In the genomic region with DNA sequence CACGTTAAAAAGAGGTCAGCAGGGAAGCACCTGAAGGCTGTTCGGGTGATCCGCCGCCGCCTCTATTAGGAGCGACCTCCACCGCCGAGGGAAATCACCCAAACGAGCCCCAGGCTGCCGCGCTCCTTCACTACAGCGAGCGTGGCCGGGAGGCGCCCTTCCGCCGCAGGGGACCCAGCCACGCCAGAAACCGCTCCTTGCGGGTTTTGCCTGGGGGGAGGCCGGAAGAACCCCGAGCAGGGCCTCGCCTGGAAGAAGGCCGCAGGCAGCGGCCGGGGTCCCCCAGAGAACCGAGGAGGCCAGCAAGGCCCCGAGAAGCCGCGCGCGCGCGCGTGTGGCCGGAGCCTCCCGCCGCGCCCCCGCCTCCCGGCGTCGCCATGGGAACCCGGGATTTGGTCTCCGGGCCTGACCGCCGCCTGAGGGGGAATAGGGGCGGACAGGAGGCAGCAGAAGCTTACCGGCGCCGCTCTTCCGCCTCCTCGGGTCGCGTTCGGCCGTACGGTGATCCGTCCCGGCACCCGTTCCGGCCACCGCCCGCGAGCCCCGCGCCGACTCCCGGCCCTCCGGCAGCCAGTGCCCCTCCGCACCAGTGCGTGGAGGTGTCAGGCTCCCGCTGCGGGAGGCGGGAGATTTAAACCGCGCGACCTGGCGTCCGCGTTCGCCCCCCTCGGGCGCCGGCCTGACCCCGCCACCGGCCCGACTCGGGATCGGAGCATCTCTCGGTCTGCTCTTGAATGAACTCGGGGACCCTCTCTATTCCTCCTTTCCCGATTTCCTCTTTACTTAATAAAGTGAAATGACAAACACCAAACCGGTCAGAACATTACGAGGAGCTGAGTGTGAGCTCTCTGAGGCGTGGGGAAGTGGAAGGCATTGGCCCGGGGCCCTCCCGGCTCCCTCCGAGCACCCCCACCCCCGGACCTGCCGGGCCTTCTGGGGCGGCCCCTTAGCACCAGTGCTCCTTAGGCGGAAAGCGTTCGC, we compare ENCODE assay signal across 1 cellular context.
A peak's percentile ranks its signal among the peaks of the same experiment; 100 is the strongest.
TF ChIP-seq lines count a peak whose summit lies in the region.

Gene ICA1L, minus strand, starts transcription at position 606 of the 981 bp plus-strand sequence. CDS start 42,757 bp downstream, outside the sequence.

TF ChIP-seq in GM12878, 131 proteins besides CTCF, POLR2A, EP300 and RAD21 (continued from another document):
- TF ChIP-seq MEF2A (IDR thresholded peaks at IDR 0.05; ENCODE audit: insufficient read depth, low read depth, low read length) (no peak), CBX3 (IDR thresholded peaks at IDR 0.05; ENCODE audit: borderline replicate concordance, low read depth) (no peak), KDM1A (IDR thresholded peaks at IDR 0.05; ENCODE audit: borderline replicate concordance) (no peak), SMARCA5 (IDR thresholded peaks at IDR 0.05) (no peak), NBN (IDR thresholded peaks at IDR 0.05) (no peak), CHD4 (IDR thresholded peaks at IDR 0.05) (no peak), NR2F1 (conservative IDR thresholded peaks at IDR 0.05) (no peak; the same call in 1 of the 2 replicates), ELK1 (IDR thresholded peaks at IDR 0.05; ENCODE audit: low read depth, low read length) (no peak), PAX5 (IDR thresholded peaks at IDR 0.05; ENCODE audit: borderline replicate concordance, low read depth, low read length) (0 out of 2 replicates have a peak, but pooled peaks have one; percentile 14), MLLT1 (IDR thresholded peaks at IDR 0.05) (no peak), ZNF217 (IDR thresholded peaks at IDR 0.05) (no peak), BMI1 (IDR thresholded peaks at IDR 0.05; ENCODE audit: borderline replicate concordance) (peak; percentile 79), CREB1 (IDR thresholded peaks at IDR 0.05; ENCODE audit: low read depth) (no peak), ZNF24 (IDR thresholded peaks at IDR 0.05) (no peak), BCLAF1 (IDR thresholded peaks at IDR 0.05) (no peak)
- TF ChIP-seq, protein P1, sequence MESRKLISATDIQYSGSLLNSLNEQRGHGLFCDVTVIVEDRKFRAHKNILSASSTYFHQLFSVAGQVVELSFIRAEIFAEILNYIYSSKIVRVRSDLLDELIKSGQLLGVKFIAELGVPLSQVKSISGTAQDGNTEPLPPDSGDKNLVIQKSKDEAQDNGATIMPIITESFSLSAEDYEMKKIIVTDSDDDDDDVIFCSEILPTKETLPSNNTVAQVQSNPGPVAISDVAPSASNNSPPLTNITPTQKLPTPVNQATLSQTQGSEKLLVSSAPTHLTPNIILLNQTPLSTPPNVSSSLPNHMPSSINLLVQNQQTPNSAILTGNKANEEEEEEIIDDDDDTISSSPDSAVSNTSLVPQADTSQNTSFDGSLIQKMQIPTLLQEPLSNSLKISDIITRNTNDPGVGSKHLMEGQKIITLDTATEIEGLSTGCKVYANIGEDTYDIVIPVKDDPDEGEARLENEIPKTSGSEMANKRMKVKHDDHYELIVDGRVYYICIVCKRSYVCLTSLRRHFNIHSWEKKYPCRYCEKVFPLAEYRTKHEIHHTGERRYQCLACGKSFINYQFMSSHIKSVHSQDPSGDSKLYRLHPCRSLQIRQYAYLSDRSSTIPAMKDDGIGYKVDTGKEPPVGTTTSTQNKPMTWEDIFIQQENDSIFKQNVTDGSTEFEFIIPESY (IDR thresholded peaks at IDR 0.05): no peak
